Comparison of ENCODE assay signal across 8 cellular contexts in genomic region chr11:111766834-111767142, GRCh38. TPM values are rescaled to one million over a fixed set of nuclear protein-coding genes. Genes with fewer than 3 reads are reported as not detected.
DNase-seq lines count a peak whose midpoint lies in the region; ATAC-seq lines count a peak whose summit lies in the region.

No MANE protein-coding gene starts in this region.

- no peaks in the 10 kb centered on the region for H3K9me3 ChIP-seq in MG63
- H3K9me3 ChIP-seq in ectodermal cell (ENCODE audit: control insufficient read depth, low read length) = no peaks in the 10 kb centered on the region

- H3K4me1 ChIP-seq in ectodermal cell (ENCODE audit: control insufficient read depth, insufficient read depth, low read length) = peaks cover 12% of the 10 kb centered on the region

- peaks cover 28 to 38% of the 10 kb centered on the region in 2 donors for H3K4me1 Mint-ChIP-seq in natural killer cell treated with Interleukin-12 subunit alpha and Interleukin-12 subunit beta and Interleukin-15 and Interleukin-18, amount 100 ng/mL, for 72 hours (ENCODE audit: low read depth in 2 of 2)

- WGBS in ectodermal cell, 2 experiments = 17 to 23% methylated on average over 7 of the region's 7 CpGs

- peak overlapping the region; percentile 76 for H3K27ac ChIP-seq in ectodermal cell (ENCODE audit: insufficient read depth, low read depth, low read length, poor library complexity, severe bottlenecking)

- no peaks in the 10 kb centered on the region for H3K9me3 Mint-ChIP-seq in natural killer cell treated with Interleukin-12 subunit alpha and Interleukin-12 subunit beta and Interleukin-15 and Interleukin-18, amount 100 ng/mL, for 72 hours

- peaks cover 26% of the 10 kb centered on the region for H3K36me3 ChIP-seq in MG63
- H3K36me3 ChIP-seq in ectodermal cell (ENCODE audit: control insufficient read depth, insufficient read depth, low read length) = peaks cover 7% of the 10 kb centered on the region

- no peaks in the 10 kb centered on the region for H3K27me3 Mint-ChIP-seq in natural killer cell treated with Interleukin-12 subunit alpha and Interleukin-12 subunit beta and Interleukin-15 and Interleukin-18, amount 100 ng/mL, for 72 hours

- peak overlapping the region; percentile 95 for H3K4me3 ChIP-seq in MG63
- H3K4me3 ChIP-seq in ectodermal cell (ENCODE audit: insufficient read depth, low read depth, low read length) = peak overlapping the region; percentile 91

- H3K4me3 Mint-ChIP-seq in natural killer cell treated with Interleukin-12 subunit alpha and Interleukin-12 subunit beta and Interleukin-15 and Interleukin-18, amount 100 ng/mL, for 72 hours = peak overlapping the region; percentile 95

- DNase-seq in MG63 = no peak
- DNase-seq in natural killer cell treated with Interleukin-12 subunit alpha and Interleukin-12 subunit beta and Interleukin-15 and Interleukin-18, amount 100 ng/mL, for 72 hours (ENCODE audit: low spot score) = no peak
- no peak for DNase-seq in NCI-H2227 (lab: John Stamatoyannopoulos, UW; ENCODE audit: unreplicated experiment)
- no peak for DNase-seq in stimulated activated CD4-positive, alpha-beta T cell treated with anti-CD3 and anti-CD28 coated beads, Interleukin-15, amount 100 ng/mL, for 24 hours

- H3K27ac Mint-ChIP-seq in natural killer cell treated with Interleukin-12 subunit alpha and Interleukin-12 subunit beta and Interleukin-15 and Interleukin-18, amount 100 ng/mL, for 72 hours = peak overlapping the region; percentile 55 to 76

- ATAC-seq in GM19455 (IDR thresholded peaks at IDR 0.05; ENCODE audit: unreplicated experiment) (peak; percentile 12), HG03565 (IDR thresholded peaks at IDR 0.05; ENCODE audit: unreplicated experiment) (no peak), HG02759 (IDR thresholded peaks at IDR 0.05; ENCODE audit: unreplicated experiment) (no peak)
- ATAC-seq in natural killer cell treated with Interleukin-12 subunit alpha and Interleukin-12 subunit beta and Interleukin-15 and Interleukin-18, amount 100 ng/mL, for 72 hours = no peak

- H3K36me3 Mint-ChIP-seq in natural killer cell treated with Interleukin-12 subunit alpha and Interleukin-12 subunit beta and Interleukin-15 and Interleukin-18, amount 100 ng/mL, for 72 hours = peaks cover 23% of the 10 kb centered on the region

- H3K27me3 ChIP-seq in MG63 = no peaks in the 10 kb centered on the region
- H3K27me3 ChIP-seq in ectodermal cell (ENCODE audit: control insufficient read depth, insufficient read depth, low read length, poor library complexity, severe bottlenecking) = no peaks in the 10 kb centered on the region

RNA-seq across cellular contexts. Expression of gene PPP2R1B, which starts 0.6 kb away (rescaled TPM):
- total RNA-seq in MG63 (2014; rRNA removed; shearing (Covaris generic); ENCODE audit: low replicate concordance) = 16.1 TPM in 2 replicates
- polyA plus RNA-seq in ectodermal cell (2013, experiment 1 of 4) = 65.0 TPM
- polyA plus RNA-seq in ectodermal cell (2013, experiment 2 of 4) = 65.5 TPM
- polyA plus RNA-seq in ectodermal cell (2013, experiment 3 of 4) = 42.3 TPM
- 44.3 TPM for polyA plus RNA-seq in ectodermal cell (2013, experiment 4 of 4)
- 10 to 100 TPM; 56.2 to 72.3 TPM for total RNA-seq in natural killer cell treated with Interleukin-12 subunit alpha and Interleukin-12 subunit beta and Interleukin-15 and Interleukin-18, amount 100 ng/mL, for 72 hours
